ENCODE assay signal across 19 cellular contexts in genomic region chr13:45137501-45137880, GRCh38.
"Had no signal": no experiment of that assay in that cellular context is flagged by ENCODE, and none has a peak within 500 bp of the region (broad histone marks: within the 10 kb centered on the region; RNA-seq: fewer than 3 reads in every experiment).

No MANE protein-coding gene starts in this region.

- H3K4me1 Mint-ChIP-seq: nephron had no signal

- H3K27me3 Mint-ChIP-seq: activated B cell treated with CpG ODN at 0.5 μM for 24 hours; activated CD4-positive, alpha-beta T cell treated with anti-CD3 and anti-CD28 coated beads, Interleukin-2, amount 10 ng/mL, durations not matched to agents 24 days and 14 days; activated naive CD4-positive, alpha-beta T cell treated with anti-CD3 and anti-CD28 coated beads, Interleukin-2, amount 10 ng/mL, durations not matched to agents 7 days and 5 days; activated T-helper 17 cell treated with anti-CD3 and anti-CD28 coated beads, Interleukin-2, amount 50 U/mL, for 72 hours; stimulated activated memory B cell treated with anti-CD40 and anti-IgM and Interleukin-4, amounts not matched to agents 10 μg/mL and 1 μg/mL and 100 μg/mL, for 72 hours had no signal

- DNase-seq: activated B cell treated with CpG ODN at 0.5 μM for 24 hours; activated CD4-positive, alpha-beta T cell treated with anti-CD3 and anti-CD28 coated beads, Interleukin-2, amount 10 ng/mL, durations not matched to agents 24 days and 14 days; activated CD8-positive, alpha-beta memory T cell treated with anti-CD3 and anti-CD28 coated beads for 24 hours; activated naive CD4-positive, alpha-beta T cell treated with anti-CD3 and anti-CD28 coated beads, Interleukin-2, amount 10 ng/mL, durations not matched to agents 7 days and 5 days; body of pancreas; central memory CD4-positive, alpha-beta T cell; effector CD4-positive, alpha-beta T cell; kidney; left ventricle myocardium inferior; mesenchymal stem cell; psoas muscle; right lobe of liver; stimulated activated CD4-positive, alpha-beta T cell treated with anti-CD3 and anti-CD28 coated beads, Interleukin-1b, Interleukin-23, amount 100 ng/mL, for 48 hours had no signal

- H3K4me3 ChIP-seq: body of pancreas, coronary artery, gastroesophageal sphincter, left ventricle myocardium inferior, psoas muscle, right lobe of liver, tibial nerve had no signal

- H3K4me3 Mint-ChIP-seq: activated B cell treated with CpG ODN at 0.5 μM for 24 hours; activated CD4-positive, alpha-beta T cell treated with anti-CD3 and anti-CD28 coated beads, Interleukin-2, amount 10 ng/mL, durations not matched to agents 24 days and 14 days; activated naive CD4-positive, alpha-beta T cell treated with anti-CD3 and anti-CD28 coated beads, Interleukin-2, amount 10 ng/mL, durations not matched to agents 7 days and 5 days; activated T-helper 17 cell treated with anti-CD3 and anti-CD28 coated beads, Interleukin-2, amount 50 U/mL, for 72 hours; nephron; stimulated activated memory B cell treated with anti-CD40 and anti-IgM and Interleukin-4, amounts not matched to agents 10 μg/mL and 1 μg/mL and 100 μg/mL, for 72 hours had no signal

- H3K4me1 ChIP-seq: psoas muscle, right lobe of liver had no signal

- ATAC-seq: activated T-helper 17 cell treated with anti-CD3 and anti-CD28 coated beads, Interleukin-2, amount 50 U/mL, for 72 hours; body of pancreas; gastroesophageal sphincter; psoas muscle; right lobe of liver; stimulated activated memory B cell treated with anti-CD40 and anti-IgM and Interleukin-4, amounts not matched to agents 10 μg/mL and 1 μg/mL and 100 μg/mL, for 72 hours had no signal

- H3K27ac ChIP-seq: body of pancreas, coronary artery, gastroesophageal sphincter, left ventricle myocardium inferior, psoas muscle, right lobe of liver had no signal

- H3K27ac Mint-ChIP-seq: activated B cell treated with CpG ODN at 0.5 μM for 24 hours; activated naive CD4-positive, alpha-beta T cell treated with anti-CD3 and anti-CD28 coated beads, Interleukin-2, amount 10 ng/mL, durations not matched to agents 7 days and 5 days; activated T-helper 17 cell treated with anti-CD3 and anti-CD28 coated beads, Interleukin-2, amount 50 U/mL, for 72 hours; nephron; stimulated activated memory B cell treated with anti-CD40 and anti-IgM and Interleukin-4, amounts not matched to agents 10 μg/mL and 1 μg/mL and 100 μg/mL, for 72 hours had no signal

- H3K36me3 ChIP-seq: right lobe of liver had no signal

- H3K27me3 ChIP-seq: body of pancreas, gastroesophageal sphincter, right lobe of liver, tibial nerve had no signal

- H3K9me3 Mint-ChIP-seq: activated B cell treated with CpG ODN at 0.5 μM for 24 hours had no signal

- H3K9me3 ChIP-seq: body of pancreas, gastroesophageal sphincter, psoas muscle, right lobe of liver had no signal
